ENCODE assay signal across 1 cellular context in the genomic region with DNA sequence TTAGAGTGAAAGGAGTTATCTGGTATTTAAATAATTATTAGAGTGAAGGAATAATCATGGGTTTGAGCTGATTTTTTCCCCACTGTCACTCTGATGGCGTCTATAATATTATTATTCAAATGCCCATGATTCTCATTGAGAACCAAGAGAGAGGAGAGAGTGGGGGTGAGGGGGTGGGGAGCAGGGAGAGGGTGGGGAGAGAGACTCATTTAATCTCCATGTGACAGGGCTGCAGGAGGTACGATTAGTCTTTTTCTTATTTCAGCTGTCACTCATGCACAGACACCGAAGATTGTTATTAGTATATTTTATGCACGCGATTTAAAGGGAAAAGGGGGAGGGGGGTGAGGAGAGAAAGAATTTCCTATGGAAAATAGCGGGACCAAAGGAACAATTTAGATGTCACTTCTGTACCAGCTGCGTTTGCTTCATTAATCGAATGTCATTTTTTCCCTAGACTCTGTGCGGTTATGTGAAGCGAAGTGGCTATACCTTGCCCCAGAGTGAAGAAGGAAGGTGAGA.
A peak's percentile ranks its signal among the peaks of the same experiment; 100 is the strongest.
TF ChIP-seq lines count a peak whose summit lies in the region.

No MANE protein-coding gene starts in this region.

TF ChIP-seq in K562, 482 proteins besides CTCF, POLR2A, EP300 and RAD21 (continued from another document):
- TF ChIP-seq VEZF1 (CRISPR knock-in tag; IDR thresholded peaks at IDR 0.05) (0 out of 2 replicates have a peak, but pooled peaks have one; percentile 18), ZNF740 (CRISPR knock-in tag; IDR thresholded peaks at IDR 0.05) (no peak), ZNF740 (tag; IDR thresholded peaks at IDR 0.05) (no peak), CBFA2T3 (IDR thresholded peaks at IDR 0.05) (0 out of 2 replicates have a peak, but pooled peaks have one; percentile 36), MYNN (IDR thresholded peaks at IDR 0.05) (no peak), MYNN (CRISPR knock-in tag; IDR thresholded peaks at IDR 0.05) (no peak), NCOA2 (IDR thresholded peaks at IDR 0.05; ENCODE audit: partially characterized antibody in 2 of 2) (no peak), ARID4B (CRISPR knock-in tag; IDR thresholded peaks at IDR 0.05) (no peak), CBX8 (IDR thresholded peaks at IDR 0.05; ENCODE audit: borderline replicate concordance, extremely low read depth, low read depth, low read length, poor library complexity, severe bottlenecking) (no peak), SREBF1 (IDR thresholded peaks at IDR 0.05; ENCODE audit: borderline replicate concordance, low read depth, low read length) (no peak), TAF9B (IDR thresholded peaks at IDR 0.05; ENCODE audit: partially characterized antibody) (no peak), MEIS2 (IDR thresholded peaks at IDR 0.05; ENCODE audit: partially characterized antibody) (peak; percentile 30), TCF3 (CRISPR knock-in tag; IDR thresholded peaks at IDR 0.05) (0 out of 2 replicates have a peak, but pooled peaks have one; percentile 6), NR2C1 (IDR thresholded peaks at IDR 0.05) (no peak), NR2C1 (tag; IDR thresholded peaks at IDR 0.05) (no peak), PBX2 (CRISPR knock-in tag; IDR thresholded peaks at IDR 0.05; ENCODE audit: low read depth) (no peak), PBX2 (tag; conservative IDR thresholded peaks at IDR 0.05; ENCODE audit: low read depth) (peak; percentile 51), ZNF280B (CRISPR knock-in tag; IDR thresholded peaks at IDR 0.05) (no peak), ZNF444 (CRISPR knock-in tag; IDR thresholded peaks at IDR 0.05) (no peak), ZNF282 (CRISPR knock-in tag; IDR thresholded peaks at IDR 0.05) (no peak), SP1 (CRISPR knock-in tag; IDR thresholded peaks at IDR 0.05) (no peak), ELF4 (CRISPR knock-in tag; IDR thresholded peaks at IDR 0.05) (0 out of 2 replicates have a peak, but pooled peaks have one; percentile 17), ZNF766 (CRISPR knock-in tag; conservative IDR thresholded peaks at IDR 0.05) (no peak), FOXO4 (CRISPR knock-in tag; IDR thresholded peaks at IDR 0.05) (no peak), WHSC1 (IDR thresholded peaks at IDR 0.05; ENCODE audit: low read length) (no peak)
- TF ChIP-seq, protein P1, sequence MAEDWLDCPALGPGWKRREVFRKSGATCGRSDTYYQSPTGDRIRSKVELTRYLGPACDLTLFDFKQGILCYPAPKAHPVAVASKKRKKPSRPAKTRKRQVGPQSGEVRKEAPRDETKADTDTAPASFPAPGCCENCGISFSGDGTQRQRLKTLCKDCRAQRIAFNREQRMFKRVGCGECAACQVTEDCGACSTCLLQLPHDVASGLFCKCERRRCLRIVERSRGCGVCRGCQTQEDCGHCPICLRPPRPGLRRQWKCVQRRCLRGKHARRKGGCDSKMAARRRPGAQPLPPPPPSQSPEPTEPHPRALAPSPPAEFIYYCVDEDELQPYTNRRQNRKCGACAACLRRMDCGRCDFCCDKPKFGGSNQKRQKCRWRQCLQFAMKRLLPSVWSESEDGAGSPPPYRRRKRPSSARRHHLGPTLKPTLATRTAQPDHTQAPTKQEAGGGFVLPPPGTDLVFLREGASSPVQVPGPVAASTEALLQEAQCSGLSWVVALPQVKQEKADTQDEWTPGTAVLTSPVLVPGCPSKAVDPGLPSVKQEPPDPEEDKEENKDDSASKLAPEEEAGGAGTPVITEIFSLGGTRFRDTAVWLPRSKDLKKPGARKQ (CRISPR knock-in tag; IDR thresholded peaks at IDR 0.05) = 0 out of 2 replicates have a peak, but pooled peaks have one; percentile 25
- TF ChIP-seq, protein P2, sequence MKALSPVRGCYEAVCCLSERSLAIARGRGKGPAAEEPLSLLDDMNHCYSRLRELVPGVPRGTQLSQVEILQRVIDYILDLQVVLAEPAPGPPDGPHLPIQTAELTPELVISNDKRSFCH (CRISPR knock-in tag; IDR thresholded peaks at IDR 0.05) = no peak
- TF ChIP-seq, protein P2 (tag; IDR thresholded peaks at IDR 0.05) = no peak
- TF ChIP-seq, protein P3, sequence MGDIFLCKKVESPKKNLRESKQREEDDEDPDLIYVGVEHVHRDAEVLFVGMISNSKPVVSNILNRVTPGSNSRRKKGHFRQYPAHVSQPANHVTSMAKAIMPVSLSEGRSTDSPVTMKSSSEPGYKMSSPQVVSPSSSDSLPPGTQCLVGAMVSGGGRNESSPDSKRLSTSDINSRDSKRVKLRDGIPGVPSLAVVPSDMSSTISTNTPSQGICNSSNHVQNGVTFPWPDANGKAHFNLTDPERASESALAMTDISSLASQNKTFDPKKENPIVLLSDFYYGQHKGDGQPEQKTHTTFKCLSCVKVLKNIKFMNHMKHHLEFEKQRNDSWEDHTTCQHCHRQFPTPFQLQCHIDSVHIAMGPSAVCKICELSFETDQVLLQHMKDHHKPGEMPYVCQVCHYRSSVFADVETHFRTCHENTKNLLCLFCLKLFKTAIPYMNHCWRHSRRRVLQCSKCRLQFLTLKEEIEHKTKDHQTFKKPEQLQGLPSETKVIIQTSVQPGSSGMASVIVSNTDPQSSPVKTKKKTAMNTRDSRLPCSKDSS (IDR thresholded peaks at IDR 0.05; ENCODE audit: low read depth, partially characterized antibody) = no peak
- TF ChIP-seq, protein P4, sequence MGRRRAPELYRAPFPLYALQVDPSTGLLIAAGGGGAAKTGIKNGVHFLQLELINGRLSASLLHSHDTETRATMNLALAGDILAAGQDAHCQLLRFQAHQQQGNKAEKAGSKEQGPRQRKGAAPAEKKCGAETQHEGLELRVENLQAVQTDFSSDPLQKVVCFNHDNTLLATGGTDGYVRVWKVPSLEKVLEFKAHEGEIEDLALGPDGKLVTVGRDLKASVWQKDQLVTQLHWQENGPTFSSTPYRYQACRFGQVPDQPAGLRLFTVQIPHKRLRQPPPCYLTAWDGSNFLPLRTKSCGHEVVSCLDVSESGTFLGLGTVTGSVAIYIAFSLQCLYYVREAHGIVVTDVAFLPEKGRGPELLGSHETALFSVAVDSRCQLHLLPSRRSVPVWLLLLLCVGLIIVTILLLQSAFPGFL (CRISPR knock-in tag; IDR thresholded peaks at IDR 0.05) = no peak
- TF ChIP-seq, protein P5, sequence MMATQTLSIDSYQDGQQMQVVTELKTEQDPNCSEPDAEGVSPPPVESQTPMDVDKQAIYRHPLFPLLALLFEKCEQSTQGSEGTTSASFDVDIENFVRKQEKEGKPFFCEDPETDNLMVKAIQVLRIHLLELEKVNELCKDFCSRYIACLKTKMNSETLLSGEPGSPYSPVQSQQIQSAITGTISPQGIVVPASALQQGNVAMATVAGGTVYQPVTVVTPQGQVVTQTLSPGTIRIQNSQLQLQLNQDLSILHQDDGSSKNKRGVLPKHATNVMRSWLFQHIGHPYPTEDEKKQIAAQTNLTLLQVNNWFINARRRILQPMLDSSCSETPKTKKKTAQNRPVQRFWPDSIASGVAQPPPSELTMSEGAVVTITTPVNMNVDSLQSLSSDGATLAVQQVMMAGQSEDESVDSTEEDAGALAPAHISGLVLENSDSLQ (IDR thresholded peaks at IDR 0.05) = peak; percentile 89
TF ChIP-seq in K562: peak in this region for 8.
